ENCODE assay signal across 8 cellular contexts in genomic region chr3:143644370-143645089, GRCh38.
A peak's percentile ranks its signal among the peaks of the same experiment; 100 is the strongest.
DNase-seq lines count a peak whose midpoint lies in the region; ATAC-seq and TF ChIP-seq lines count a peak whose summit lies in the region.

No MANE protein-coding gene starts in this region.

- TF ChIP-seq CTCF in AG09319 (IDR thresholded peaks at IDR 0.05; ENCODE audit: low read depth, low read length) (peak; percentile 61), GM12873 (IDR thresholded peaks at IDR 0.05; ENCODE audit: insufficient read depth, low read depth, low read length, missing control alignments) (peak; percentile 66)

- no peak for ATAC-seq in HG03565 (IDR thresholded peaks at IDR 0.05; ENCODE audit: unreplicated experiment)

- in situ Hi-C loops in SK-MEL-5 (cut with HindIII; ENCODE audit: low pct_unique_long_range_greater_than_20kb, low sequenced_read_pairs): no loop called here

- no peak for TF ChIP-seq POLR2A in erythroblast (IDR thresholded peaks at IDR 0.05; ENCODE audit: low read length)

- peak; percentile 76 for DNase-seq in AG09319 (ENCODE audit: extremely low read depth, low read depth)
- peak; percentile 66 for DNase-seq in M059J (ENCODE audit: low read depth)
- DNase-seq in SK-MEL-5 (ENCODE audit: low read depth, low spot score): peak; percentile 75
- DNase-seq in erythroblast (lab: John Stamatoyannopoulos, UW): peak; percentile 68 to 76
- peak; percentile 83 for DNase-seq in myocyte (ENCODE audit: low read depth)
- no peak for DNase-seq in GF-D8 (lab: John Stamatoyannopoulos, UW)
